23 cellular contexts compared by ENCODE assay signal in the genomic region with DNA sequence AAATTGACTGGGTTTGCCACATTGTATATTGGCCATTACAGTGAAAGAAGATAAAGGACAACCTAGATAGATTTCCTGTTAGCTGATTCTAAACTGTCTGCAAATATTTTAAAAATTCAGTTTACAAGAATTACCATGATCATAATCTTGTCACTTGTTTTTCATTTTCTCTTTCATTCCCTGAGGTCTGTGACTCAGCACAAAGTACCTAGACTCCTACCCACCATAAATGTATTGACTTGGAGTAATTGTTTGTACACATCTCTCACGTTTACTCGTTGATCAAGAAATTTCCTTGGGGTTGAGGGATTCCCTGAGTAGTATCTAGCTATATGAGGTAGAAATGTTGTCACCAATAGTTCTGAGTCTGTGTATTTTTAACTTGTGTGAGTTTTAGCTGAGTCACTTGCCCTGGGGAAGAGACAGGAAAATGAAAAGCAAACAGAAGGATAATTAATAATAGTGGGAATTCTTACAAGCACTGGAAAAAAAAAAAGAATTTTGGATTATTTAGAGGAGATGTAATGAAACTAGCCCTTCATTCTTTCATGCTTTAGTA.
DNase-seq lines count a peak whose midpoint lies in the region; ATAC-seq and TF ChIP-seq lines count a peak whose summit lies in the region.
"Had no signal": no experiment of that assay in that cellular context is flagged by ENCODE, and none has a peak within 500 bp of the region (broad histone marks: within the 10 kb centered on the region; RNA-seq: fewer than 3 reads in every experiment).

No MANE protein-coding gene starts in this region.

- no peaks in the 10 kb centered on the region for H3K9me2 ChIP-seq in GM23338 (ENCODE audit: insufficient read depth)
- no peaks in the 10 kb centered on the region for H3K9me2 ChIP-seq in PC-9 (ENCODE audit: insufficient read depth)

- CTCF ChIA-PET in PC-9 (lab: Charles Lee), result interaction anchor here (0.6 kb wide), 1 partner anchor 1918 kb away, joined by 3 read pairs; no protein-coding TSS in a partner anchor

- TF ChIP-seq CTCF in GM23338 (conservative IDR thresholded peaks at IDR 0.05; ENCODE audit: low read depth in 2 of 2) (no peak), PC-9 (conservative IDR thresholded peaks at IDR 0.05) (no peak), chondrocyte (IDR thresholded peaks at IDR 0.05) (no peak), osteocyte (IDR thresholded peaks at IDR 0.05) (no peak)

- no peak overlapping the region for H3K4me3 ChIP-seq in GM23338
- no peak overlapping the region for H3K4me3 ChIP-seq in PC-9
- no peak overlapping the region for H3K4me3 ChIP-seq in mesendoderm (ENCODE audit: low read length)
- H3K4me3 ChIP-seq in aorta (ENCODE audit: low read length in 2 of 2), result no peak overlapping the region
- H3K4me3 ChIP-seq: testis, vagina had no signal

- H2BK120ac ChIP-seq in mesendoderm (ENCODE audit: low read depth, low read length), result no peak overlapping the region

- H2AFZ ChIP-seq in GM23338, result peak overlapping the region; percentile 43; the same call in 1 of the 2 replicates
- no peak overlapping the region; the same call in 1 of the 2 replicates for H2AFZ ChIP-seq in PC-9

- no CpG with 5 or more reads among the region's 2 CpGs for WGBS in mesendoderm (ENCODE audit: extremely low coverage, insufficient coverage, low lambda C conversion rate)
- 56 to 65% methylated on average over 2 of the region's 2 CpGs for WGBS in aorta, 2 donors

- no peak overlapping the region for H4K5ac ChIP-seq in mesendoderm (ENCODE audit: low read length)

- no peak overlapping the region for H3K56ac ChIP-seq in mesendoderm (ENCODE audit: low read length)

- H3K79me2 ChIP-seq in GM23338 (replicated peaks; ENCODE audit: insufficient read depth), result no peaks in the 10 kb centered on the region
- no peaks in the 10 kb centered on the region for H3K79me2 ChIP-seq in PC-9 (ENCODE audit: low read depth)
- H3K79me2 ChIP-seq in mesendoderm (ENCODE audit: control insufficient read depth, insufficient read depth, low read length), result no peaks in the 10 kb centered on the region

- no peak overlapping the region for H3K18ac ChIP-seq in mesendoderm (ENCODE audit: low read length)

- no peak overlapping the region for H4K8ac ChIP-seq in mesendoderm (ENCODE audit: low read depth, low read length)

- H3K27me3 ChIP-seq in GM23338 (ENCODE audit: insufficient read depth) (no peaks in the 10 kb centered on the region), PC-9 (ENCODE audit: insufficient read depth, low read depth) (no peaks in the 10 kb centered on the region), mesendoderm (ENCODE audit: insufficient read depth, low read length, poor library complexity) (no peaks in the 10 kb centered on the region), aorta (ENCODE audit: control insufficient read depth in 1 of 2, insufficient read depth in 2 of 2, low read length in 1 of 2) (no peaks in the 10 kb centered on the region)
- H3K27me3 ChIP-seq: testis, vagina had no signal

- H3K36me3 Mint-ChIP-seq in GM23338 (ENCODE audit: low read depth) (no peaks in the 10 kb centered on the region), chondrocyte (ENCODE audit: low read depth) (no peaks in the 10 kb centered on the region), osteocyte (ENCODE audit: unreplicated experiment) (no peaks in the 10 kb centered on the region)
- H3K36me3 Mint-ChIP-seq: activated CD4-positive, alpha-beta memory T cell treated with anti-CD3 and anti-CD28 coated beads for 36 hours; stimulated activated naive B cell treated with anti-CD40 and anti-IgM and Interleukin-4, amounts not matched to agents 10 μg/mL and 1 μg/mL and 100 μg/mL, for 72 hours had no signal

- no peaks in the 10 kb centered on the region for H3F3A ChIP-seq in GM23338 (replicated peaks; ENCODE audit: low read depth)
- no peaks in the 10 kb centered on the region for H3F3A ChIP-seq in PC-9 (ENCODE audit: insufficient read depth, low read depth)

- H3K36me3 ChIP-seq in GM23338 (ENCODE audit: insufficient read depth), result no peaks in the 10 kb centered on the region
- no peaks in the 10 kb centered on the region for H3K36me3 ChIP-seq in PC-9 (ENCODE audit: low read depth)
- H3K36me3 ChIP-seq in mesendoderm (ENCODE audit: control insufficient read depth, insufficient read depth, low read length), result no peaks in the 10 kb centered on the region
- H3K36me3 ChIP-seq in aorta (ENCODE audit: control insufficient read depth in 1 of 2, insufficient read depth in 2 of 2, low read length in 1 of 2), result no peaks in the 10 kb centered on the region
- H3K36me3 ChIP-seq: vagina had no signal

- no peak overlapping the region for H3K23ac ChIP-seq in mesendoderm (ENCODE audit: low read length)

- H2BK5ac ChIP-seq in mesendoderm (ENCODE audit: low read length), result no peak overlapping the region

- H3K4ac ChIP-seq in mesendoderm (ENCODE audit: low read depth, low read length), result no peak overlapping the region

- H3K27ac Mint-ChIP-seq in GM23338 (peak overlapping the region; percentile 66; the same call in 1 of the 2 replicates), chondrocyte (ENCODE audit: unreplicated experiment) (peak overlapping the region; percentile 64), osteocyte (ENCODE audit: unreplicated experiment) (peak overlapping the region; percentile 19)
- H3K27ac Mint-ChIP-seq: activated CD4-positive, alpha-beta memory T cell treated with anti-CD3 and anti-CD28 coated beads for 36 hours; activated naive CD8-positive, alpha-beta T cell treated with anti-CD3 and anti-CD28 coated beads, Interleukin-2, amount 50 U/mL, for 24 hours; CD4-positive, alpha-beta T cell; stimulated activated naive B cell treated with anti-CD40 and anti-IgM and Interleukin-4, amounts not matched to agents 10 μg/mL and 1 μg/mL and 100 μg/mL, for 72 hours had no signal

- H3K27ac ChIP-seq in GM23338 (ENCODE audit: low read depth), result no peak overlapping the region
- H3K27ac ChIP-seq in PC-9, result peak overlapping the region; percentile 56
- no peak overlapping the region for H3K27ac ChIP-seq in mesendoderm (ENCODE audit: low read depth, low read length)
- H3K27ac ChIP-seq in aorta (ENCODE audit: low read depth in 1 of 2, low read length in 2 of 2), result no peak overlapping the region
- H3K27ac ChIP-seq: testis, vagina had no signal

- intact Hi-C loops in PC-9 (cut with micrococcal nuclease; ENCODE audit: unreplicated experiment) (no loop called here), aorta (cut with DNase I) (no loop called here)

- POLR2A ChIA-PET in PC-9 (lab: Charles Lee; ENCODE audit: unreplicated experiment), result interaction anchor here (0.7 kb wide), 1 partner anchor 14 kb away, joined by 3 read pairs; no protein-coding TSS in a partner anchor

- H2BK15ac ChIP-seq in mesendoderm (replicated peaks; ENCODE audit: low read depth), result no peak overlapping the region

- H3K4me1 ChIP-seq in GM23338 (ENCODE audit: insufficient read depth), result no peaks in the 10 kb centered on the region
- H3K4me1 ChIP-seq in PC-9 (replicated peaks; ENCODE audit: insufficient read depth), result no peaks in the 10 kb centered on the region; the same call in 1 of the 2 replicates
- H3K4me1 ChIP-seq in mesendoderm (ENCODE audit: control insufficient read depth, low read depth, low read length), result no peaks in the 10 kb centered on the region
- no peaks in the 10 kb centered on the region for H3K4me1 ChIP-seq in aorta (ENCODE audit: control insufficient read depth in 1 of 2, insufficient read depth in 2 of 2, low read length in 2 of 2)
- H3K4me1 ChIP-seq: testis, vagina had no signal

- H3K9me3 ChIP-seq in PC-9 (ENCODE audit: insufficient read depth, low read depth) (no peaks in the 10 kb centered on the region), aorta (ENCODE audit: control insufficient read depth, low read length) (no peaks in the 10 kb centered on the region)
- H3K9me3 ChIP-seq: testis, vagina had no signal

- no peak overlapping the region for H3K9ac ChIP-seq in mesendoderm (ENCODE audit: low read length)

- H3K4me2 ChIP-seq in GM23338 (no peak overlapping the region), PC-9 (0 out of 2 replicates have a peak overlapping the region, but pooled peaks have one; percentile 38), mesendoderm (ENCODE audit: low read length) (no peak overlapping the region)

- no peak overlapping the region for H2AK5ac ChIP-seq in mesendoderm (ENCODE audit: low read length)

- H3K4me3 Mint-ChIP-seq in GM23338, result no peak overlapping the region
- no peak overlapping the region for H3K4me3 Mint-ChIP-seq in chondrocyte (ENCODE audit: unreplicated experiment)
- no peak overlapping the region for H3K4me3 Mint-ChIP-seq in osteocyte (ENCODE audit: unreplicated experiment)
- H3K4me3 Mint-ChIP-seq: activated CD4-positive, alpha-beta memory T cell treated with anti-CD3 and anti-CD28 coated beads for 36 hours; activated naive CD8-positive, alpha-beta T cell treated with anti-CD3 and anti-CD28 coated beads, Interleukin-2, amount 50 U/mL, for 24 hours; CD4-positive, alpha-beta T cell; stimulated activated naive B cell treated with anti-CD40 and anti-IgM and Interleukin-4, amounts not matched to agents 10 μg/mL and 1 μg/mL and 100 μg/mL, for 72 hours had no signal

- H4K20me1 ChIP-seq in GM23338 (replicated peaks; ENCODE audit: insufficient read depth) (no peaks in the 10 kb centered on the region), PC-9 (ENCODE audit: insufficient read depth) (no peaks in the 10 kb centered on the region)

- no peak for ATAC-seq in GM23338
- no peak for ATAC-seq in aorta (ENCODE audit: low FRiP score)
- ATAC-seq: activated naive CD8-positive, alpha-beta T cell treated with anti-CD3 and anti-CD28 coated beads, Interleukin-2, amount 50 U/mL, for 24 hours; stimulated activated naive B cell treated with anti-CD40 and anti-IgM and Interleukin-4, amounts not matched to agents 10 μg/mL and 1 μg/mL and 100 μg/mL, for 72 hours had no signal

- BruUV-seq in PC-9 (replicated peaks; lab: Mats Ljungman, UMichigan), result no TSS peak

- DNase-seq in GM23338 (ENCODE audit: low spot score), result no peak
- DNase-seq in PC-9, result no peak
- no peak for DNase-seq in chondrocyte (ENCODE audit: low spot score)
- DNase-seq in osteocyte (ENCODE audit: extremely low spot score, unreplicated experiment), result no peak
- DNase-seq in DMS79 (lab: John Stamatoyannopoulos, UW), result no peak
- DNase-seq in mesendoderm, result no peak
- no peak for DNase-seq in aorta
- DNase-seq: activated CD4-positive, alpha-beta memory T cell treated with anti-CD3 and anti-CD28 coated beads for 36 hours; activated effector memory CD4-positive, alpha-beta T cell treated with Interleukin-2 at 50 U/mL for 16 hours; activated naive CD8-positive, alpha-beta T cell treated with anti-CD3 and anti-CD28 coated beads, Interleukin-2, amount 50 U/mL, for 24 hours; CD4-positive, alpha-beta T cell; DMS153; Kasumi-1; NCI-H1092 treated with DMSO at 0.1 percent for 48 hours; NCI-H2081; NCI-H446 treated with DMSO at 0.1 percent for 48 hours; NK-92 treated with Interleukin-12 subunit alpha and Interleukin-12 subunit beta, amount 100 ng/mL, for 24 hours; stimulated activated CD4-positive, alpha-beta T cell treated with anti-CD3 and anti-CD28 coated beads, Interleukin-2, amount 100 ng/mL, for 48 hours; stimulated activated naive B cell treated with anti-CD40 and anti-IgM and Interleukin-4, amounts not matched to agents 10 μg/mL and 1 μg/mL and 100 μg/mL, for 72 hours; SW 1271; testis had no signal

- H3K79me1 ChIP-seq in mesendoderm (ENCODE audit: low read length), result no peaks in the 10 kb centered on the region

- H3K27me3 Mint-ChIP-seq in GM23338 (ENCODE audit: insufficient read depth, low read depth, poor library complexity), result no peaks in the 10 kb centered on the region
- H3K27me3 Mint-ChIP-seq in chondrocyte (ENCODE audit: low read depth), result no peaks in the 10 kb centered on the region
- no peaks in the 10 kb centered on the region for H3K27me3 Mint-ChIP-seq in osteocyte (ENCODE audit: unreplicated experiment)
- H3K27me3 Mint-ChIP-seq: activated CD4-positive, alpha-beta memory T cell treated with anti-CD3 and anti-CD28 coated beads for 36 hours; activated naive CD8-positive, alpha-beta T cell treated with anti-CD3 and anti-CD28 coated beads, Interleukin-2, amount 50 U/mL, for 24 hours; CD4-positive, alpha-beta T cell; progenitor cell of endocrine pancreas; stimulated activated naive B cell treated with anti-CD40 and anti-IgM and Interleukin-4, amounts not matched to agents 10 μg/mL and 1 μg/mL and 100 μg/mL, for 72 hours had no signal

- no peaks in the 10 kb centered on the region for H3K9me3 Mint-ChIP-seq in GM23338
- peaks cover 4% of the 10 kb centered on the region for H3K9me3 Mint-ChIP-seq in chondrocyte (ENCODE audit: low read depth)
- no peaks in the 10 kb centered on the region for H3K9me3 Mint-ChIP-seq in osteocyte (ENCODE audit: unreplicated experiment)
- H3K9me3 Mint-ChIP-seq: activated CD4-positive, alpha-beta memory T cell treated with anti-CD3 and anti-CD28 coated beads for 36 hours had no signal

- H3K4me1 Mint-ChIP-seq in GM23338 (no peaks in the 10 kb centered on the region), chondrocyte (ENCODE audit: low read depth) (peaks cover 33% of the 10 kb centered on the region), osteocyte (ENCODE audit: unreplicated experiment) (peaks cover 24% of the 10 kb centered on the region)
- H3K4me1 Mint-ChIP-seq: activated naive CD8-positive, alpha-beta T cell treated with anti-CD3 and anti-CD28 coated beads, Interleukin-2, amount 50 U/mL, for 24 hours; stimulated activated naive B cell treated with anti-CD40 and anti-IgM and Interleukin-4, amounts not matched to agents 10 μg/mL and 1 μg/mL and 100 μg/mL, for 72 hours had no signal
